15 cellular contexts compared by ENCODE assay signal in genomic region chr6:130473886-130474285, GRCh38.
DNase-seq lines count a peak whose midpoint lies in the region; ATAC-seq and TF ChIP-seq lines count a peak whose summit lies in the region.
"Had no signal": no experiment of that assay in that cellular context is flagged by ENCODE, and none has a peak within 500 bp of the region (broad histone marks: within the 10 kb centered on the region; RNA-seq: fewer than 3 reads in every experiment).

No MANE protein-coding gene starts in this region.

- intact Hi-C loops in left ventricle myocardium superior (cut with micrococcal nuclease) (no loop called here), Right ventricle myocardium inferior (cut with DNase I) (no loop called here)

- TF ChIP-seq CTCF in foreskin keratinocyte (conservative IDR thresholded peaks at IDR 0.05): peak; percentile 7

- peak overlapping the region; percentile 14 for H3K27ac ChIP-seq in foreskin keratinocyte
- H3K27ac ChIP-seq: esophagus muscularis mucosa, PC-9, psoas muscle had no signal

- H3K4me1 ChIP-seq in foreskin keratinocyte: peaks cover 11% of the 10 kb centered on the region
- H3K4me1 ChIP-seq: esophagus muscularis mucosa, psoas muscle had no signal

- peak; percentile 99 for ATAC-seq in foreskin keratinocyte
- ATAC-seq in left ventricle myocardium superior: no peak
- ATAC-seq in Right ventricle myocardium inferior: no peak
- ATAC-seq: psoas muscle had no signal

- DNase-seq in AG20443 (ENCODE audit: low spot score) (peak; percentile 81), H4 (ENCODE audit: low spot score) (peak; percentile 6), T1000 (lab: John Stamatoyannopoulos, UW) (peak; percentile 52), foreskin keratinocyte (peak; percentile 85 to 93), left ventricle myocardium superior (no peak), Right ventricle myocardium inferior (ENCODE audit: missing footprints) (no peak), anterior cingulate cortex (lab: John Stamatoyannopoulos, UW) (no peak)
- DNase-seq: activated CD4-positive, alpha-beta T cell treated with anti-CD3 and anti-CD28 coated beads, Interleukin-2, amount 10 ng/mL, durations not matched to agents 24 days and 14 days; activated effector memory CD4-positive, alpha-beta T cell treated with Interleukin-2 at 50 U/mL for 16 hours; central memory CD4-positive, alpha-beta T cell; MM.1S; PC-9; psoas muscle; substantia nigra had no signal

- no peaks in the 10 kb centered on the region for H3K27me3 ChIP-seq in foreskin keratinocyte
- H3K27me3 ChIP-seq: esophagus muscularis mucosa had no signal

Comparison
In these comparisons a context has a peak if more than half of its experiments do, and no peak if none do; other contexts are left out.
1. DNase-seq: peak in AG20443 (single experiment), H4 (single experiment), T1000 (single experiment) and foreskin keratinocyte (2 of 2); none in left ventricle myocardium superior (single experiment), Right ventricle myocardium inferior (single experiment) and anterior cingulate cortex (0 of 58).